ENCODE assay signal across 23 cellular contexts in the genomic region with DNA sequence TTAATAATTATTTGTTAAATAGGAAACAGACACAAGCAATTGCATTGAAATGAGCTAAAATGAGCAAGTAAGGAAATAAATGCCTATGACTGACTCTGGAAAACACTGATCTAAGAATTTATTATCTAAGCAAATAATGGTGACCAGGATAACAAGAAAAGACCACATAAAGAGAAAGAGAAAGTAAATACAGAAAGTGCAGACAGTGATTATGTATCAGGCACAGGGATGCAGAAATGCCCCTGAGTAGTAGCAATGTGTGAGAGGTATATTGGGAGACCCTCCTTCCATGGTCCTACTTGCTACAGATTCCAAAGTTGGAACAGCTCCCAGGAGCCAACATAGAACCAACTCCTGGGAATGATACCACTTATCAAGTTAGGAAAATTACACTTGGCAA. TPM values are rescaled to one million over a fixed set of nuclear protein-coding genes. Genes with fewer than 3 reads are reported as not detected.
DNase-seq lines count a peak whose midpoint lies in the region; ATAC-seq, FAIRE-seq and TF ChIP-seq lines count a peak whose summit lies in the region.
"Had no signal": no experiment of that assay in that cellular context is flagged by ENCODE, and none has a peak within 500 bp of the region (broad histone marks: within the 10 kb centered on the region; RNA-seq: fewer than 3 reads in every experiment).

No MANE protein-coding gene starts in this region.

- H3K9me3 Mint-ChIP-seq in central memory CD8-positive, alpha-beta T cell: no peaks in the 10 kb centered on the region
- H3K9me3 Mint-ChIP-seq in stimulated activated naive B cell treated with anti-CD40 and anti-IgM and Interleukin-4, amounts not matched to agents 10 μg/mL and 1 μg/mL and 100 μg/mL, for 72 hours: no peaks in the 10 kb centered on the region
- H3K9me3 Mint-ChIP-seq in type B pancreatic cell: no peaks in the 10 kb centered on the region
- H3K9me3 Mint-ChIP-seq: CD4-positive, alpha-beta T cell had no signal

- H3K9me2 ChIP-seq in MM.1S (replicated peaks; ENCODE audit: insufficient read depth, low read length): no peaks in the 10 kb centered on the region
- no peaks in the 10 kb centered on the region for H3K9me2 ChIP-seq in PC-3 (replicated peaks; ENCODE audit: low read length)
- H3K9me2 ChIP-seq: SK-N-SH had no signal

- no peaks in the 10 kb centered on the region for H3K27me3 Mint-ChIP-seq in central memory CD8-positive, alpha-beta T cell
- no peaks in the 10 kb centered on the region for H3K27me3 Mint-ChIP-seq in stimulated activated naive B cell treated with anti-CD40 and anti-IgM and Interleukin-4, amounts not matched to agents 10 μg/mL and 1 μg/mL and 100 μg/mL, for 72 hours
- no peaks in the 10 kb centered on the region for H3K27me3 Mint-ChIP-seq in type B pancreatic cell
- H3K27me3 Mint-ChIP-seq: CD4-positive, alpha-beta T cell; T-helper 17 cell had no signal

- H3K4me1 Mint-ChIP-seq in central memory CD8-positive, alpha-beta T cell: no peaks in the 10 kb centered on the region
- H3K4me1 Mint-ChIP-seq in stimulated activated naive B cell treated with anti-CD40 and anti-IgM and Interleukin-4, amounts not matched to agents 10 μg/mL and 1 μg/mL and 100 μg/mL, for 72 hours: peaks cover 33 to 45% of the 10 kb centered on the region in 2 donors
- H3K4me1 Mint-ChIP-seq in type B pancreatic cell (ENCODE audit: unreplicated experiment): no peaks in the 10 kb centered on the region

- H3K36me3 ChIP-seq in MM.1S (replicated peaks; ENCODE audit: insufficient read depth, low read length): no peaks in the 10 kb centered on the region
- no peaks in the 10 kb centered on the region for H3K36me3 ChIP-seq in PC-3 (ENCODE audit: low read depth, low read length)

- peak overlapping the region; percentile 1 for H3K27ac Mint-ChIP-seq in central memory CD8-positive, alpha-beta T cell (ENCODE audit: low read depth)
- no peak overlapping the region for H3K27ac Mint-ChIP-seq in stimulated activated naive B cell treated with anti-CD40 and anti-IgM and Interleukin-4, amounts not matched to agents 10 μg/mL and 1 μg/mL and 100 μg/mL, for 72 hours
- no peak overlapping the region for H3K27ac Mint-ChIP-seq in type B pancreatic cell
- H3K27ac Mint-ChIP-seq: CD4-positive, alpha-beta T cell; T-helper 17 cell had no signal

- H3K79me2 ChIP-seq in MM.1S (ENCODE audit: low read length) (no peaks in the 10 kb centered on the region), PC-3 (ENCODE audit: low read length) (no peaks in the 10 kb centered on the region)

- H3K27me3 ChIP-seq in MM.1S (replicated peaks; ENCODE audit: insufficient read depth, low read length) (no peaks in the 10 kb centered on the region), PC-3 (ENCODE audit: low read length) (no peaks in the 10 kb centered on the region)

- no peaks in the 10 kb centered on the region for H3K36me3 Mint-ChIP-seq in central memory CD8-positive, alpha-beta T cell (ENCODE audit: insufficient read depth)
- peaks cover 2 to 13% of the 10 kb centered on the region in 2 donors for H3K36me3 Mint-ChIP-seq in stimulated activated naive B cell treated with anti-CD40 and anti-IgM and Interleukin-4, amounts not matched to agents 10 μg/mL and 1 μg/mL and 100 μg/mL, for 72 hours
- no peaks in the 10 kb centered on the region for H3K36me3 Mint-ChIP-seq in type B pancreatic cell

- H3K9me3 ChIP-seq in MM.1S (replicated peaks; ENCODE audit: insufficient read depth, low read length) (no peaks in the 10 kb centered on the region), PC-3 (ENCODE audit: low read length) (no peaks in the 10 kb centered on the region)
- H3K9me3 ChIP-seq: SK-N-SH had no signal

- TF ChIP-seq POLR2A in GM12891 (IDR thresholded peaks at IDR 0.05; ENCODE audit: low read depth, low read length): no peak

- H3K27ac ChIP-seq in MM.1S (ENCODE audit: low read length) (no peak overlapping the region), PC-3 (ENCODE audit: low read length) (no peak overlapping the region)

- H3F3A ChIP-seq in MM.1S (ENCODE audit: insufficient read depth, low read length) (peaks cover 17% of the 10 kb centered on the region), PC-3 (ENCODE audit: low read length, unreplicated experiment) (no peaks in the 10 kb centered on the region)

- ATAC-seq in central memory CD8-positive, alpha-beta T cell (replicated peaks; ENCODE audit: extremely low read depth, poor library complexity, severe bottlenecking): no peak
- ATAC-seq in stimulated activated naive B cell treated with anti-CD40 and anti-IgM and Interleukin-4, amounts not matched to agents 10 μg/mL and 1 μg/mL and 100 μg/mL, for 72 hours (replicated peaks): no peak
- no peak for ATAC-seq in PC-3
- ATAC-seq: HepG2, T-helper 17 cell had no signal

- FAIRE-seq in GM12891 (lab: Jason Lieb, UNC): peak; percentile 64
- FAIRE-seq: H54, HepG2 had no signal

- H3K4me1 ChIP-seq in MM.1S (ENCODE audit: low read length) (peaks cover 56% of the 10 kb centered on the region), PC-3 (ENCODE audit: insufficient read depth, low read length) (peaks cover 4% of the 10 kb centered on the region; the same call in 1 of the 2 replicates)

- no TSS peak for BruUV-seq in PC-3 (replicated peaks; lab: Mats Ljungman, UMichigan)

- no peak for TF ChIP-seq CTCF in MM.1S (IDR thresholded peaks at IDR 0.05; ENCODE audit: low read length)
- no peak for TF ChIP-seq CTCF in PC-3 (conservative IDR thresholded peaks at IDR 0.05; ENCODE audit: low read depth, low read length)
- TF ChIP-seq CTCF in type B pancreatic cell (conservative IDR thresholded peaks at IDR 0.05): no peak

- intact Hi-C loops in PC-3 (cut with micrococcal nuclease): no loop called here

- H3K4me2 ChIP-seq in MM.1S (ENCODE audit: low read depth, low read length) (peak overlapping the region; percentile 51), PC-3 (ENCODE audit: low read length) (no peak overlapping the region)
- H3K4me2 ChIP-seq: SK-N-SH had no signal

- CTCF ChIA-PET in PC-3 (lab: Charles Lee): interaction anchor here (0.6 kb wide), 1 partner anchor 91 kb away, joined by 4 read pairs; no protein-coding TSS in a partner anchor

- H2AFZ ChIP-seq in MM.1S (ENCODE audit: low read length): 0 out of 2 replicates have a peak overlapping the region, but pooled peaks have one; percentile 4
- H2AFZ ChIP-seq in PC-3 (ENCODE audit: low read length): no peak overlapping the region

- H3K9ac ChIP-seq in MM.1S (ENCODE audit: low read length) (no peak overlapping the region), PC-3 (ENCODE audit: low read length) (no peak overlapping the region)
- H3K9ac ChIP-seq: SK-N-SH had no signal

- DNase-seq in GM12891 (ENCODE audit: insufficient read length, low spot score) (no peak), MM.1S (no peak), PC-3 (no peak), type B pancreatic cell (ENCODE audit: extremely low spot score, unreplicated experiment) (no peak)
- no peak for DNase-seq in central memory CD8-positive, alpha-beta T cell (ENCODE audit: low spot score in 2 of 2)
- no peak for DNase-seq in stimulated activated naive B cell treated with anti-CD40 and anti-IgM and Interleukin-4, amounts not matched to agents 10 μg/mL and 1 μg/mL and 100 μg/mL, for 72 hours
- no peak for DNase-seq in activated CD4-positive, alpha-beta T cell treated with anti-CD3 and anti-CD28 coated beads for 1 hour
- DNase-seq: CD4-positive, alpha-beta T cell; KBM-7; NCI-H1105 treated with DMSO at 0.1 percent for 48 hours; NCI-H146; NCI-H1930; NCI-H2107; NCI-H446; NCI-H524 treated with DMSO at 0.1 percent for 48 hours; SK-N-SH; SW 1271; T-helper 17 cell had no signal

- H3K4me3 ChIP-seq in MM.1S (ENCODE audit: low read length): no peak overlapping the region
- H3K4me3 ChIP-seq in PC-3 (ENCODE audit: low read length): no peak overlapping the region

- POLR2A ChIA-PET in PC-3 (lab: Charles Lee; ENCODE audit: unreplicated experiment): interaction anchor here (0.6 kb wide), 1 partner anchor 211 kb away, joined by 3 read pairs; no protein-coding TSS in a partner anchor

- H4K20me1 ChIP-seq in MM.1S (ENCODE audit: insufficient read depth, low read length) (no peaks in the 10 kb centered on the region), PC-3 (ENCODE audit: low read length) (no peaks in the 10 kb centered on the region)

- no peak overlapping the region for H3K4me3 Mint-ChIP-seq in central memory CD8-positive, alpha-beta T cell
- H3K4me3 Mint-ChIP-seq in stimulated activated naive B cell treated with anti-CD40 and anti-IgM and Interleukin-4, amounts not matched to agents 10 μg/mL and 1 μg/mL and 100 μg/mL, for 72 hours: peak overlapping the region; percentile 34 to 59
- no peak overlapping the region for H3K4me3 Mint-ChIP-seq in type B pancreatic cell
- H3K4me3 Mint-ChIP-seq: CD4-positive, alpha-beta T cell; T-helper 17 cell had no signal

TF ChIP-seq in GM12891, 5 proteins besides CTCF, POLR2A, EP300 and RAD21:
- TF ChIP-seq PAX5 (IDR thresholded peaks at IDR 0.05; ENCODE audit: insufficient read depth, low read length, severe bottlenecking): no peak
- no peak for TF ChIP-seq TAF1 (IDR thresholded peaks at IDR 0.05; ENCODE audit: low read depth, low read length)
- no peak for TF ChIP-seq SPI1 (IDR thresholded peaks at IDR 0.05; ENCODE audit: low read depth, low read length)

RNA-seq across cellular contexts. Expression of a gene that starts 33.3 kb away (rescaled TPM):
- 20.9 TPM for polyA plus RNA-seq in GM12891 (2012; ENCODE audit: low read depth, missing spikeins)
- total RNA-seq in PC-3 (2014; rRNA removed) (21.4 and 22.8 TPM in 2 replicates), type B pancreatic cell (ENCODE audit: low replicate concordance) (24.5 and 61.3 TPM in 2 replicates)

RNA-seq across cellular contexts. Expression of a gene that starts 33.6 kb away (rescaled TPM):
- 15.6 TPM for polyA plus RNA-seq in GM12891 (2012; ENCODE audit: low read depth, missing spikeins)
- total RNA-seq in PC-3 (2014; rRNA removed) (18.2 and 19.5 TPM in 2 replicates), type B pancreatic cell (ENCODE audit: low replicate concordance) (10.4 and 12.6 TPM in 2 replicates)

RNA-seq across cellular contexts. Expression of a gene that starts 46.9 kb away (rescaled TPM):
- polyA plus RNA-seq in GM12891 (2012; ENCODE audit: low read depth, missing spikeins): 8.5 TPM
- not detected in 2 replicates for total RNA-seq in PC-3 (2014; rRNA removed)
- total RNA-seq in type B pancreatic cell (ENCODE audit: low replicate concordance): 8.0 and 8.6 TPM in 2 replicates
- total RNA-seq: CD4-positive, alpha-beta T cell; Daoy; G401; HepG2; HT1080 had no signal
- polyA plus RNA-seq: HepG2 had no signal

Comparison
In these comparisons a context has a peak if more than half of its experiments do, and no peak if none do; other contexts are left out.
1. H3K4me3 Mint-ChIP-seq: peak in stimulated activated naive B cell treated with anti-CD40 and anti-IgM and Interleukin-4, amounts not matched to agents 10 μg/mL and 1 μg/mL and 100 μg/mL, for 72 hours (2 of 2); none in central memory CD8-positive, alpha-beta T cell (single experiment) and type B pancreatic cell (single experiment).